1 cellular context compared by ENCODE assay signal in genomic region chr17:78986048-78986648, GRCh38.
TF ChIP-seq lines count a peak whose summit lies in the region.

No MANE protein-coding gene starts in this region.

TF ChIP-seq in WTC11, 78 proteins besides CTCF, POLR2A, EP300 and RAD21 (continued from another document):
- no peak for TF ChIP-seq USF1 (CRISPR knock-in tag; IDR thresholded peaks at IDR 0.05)
- TF ChIP-seq FOXK1 (CRISPR knock-in tag; IDR thresholded peaks at IDR 0.05), result no peak
- no peak for TF ChIP-seq NFATC4 (CRISPR knock-in tag; IDR thresholded peaks at IDR 0.05)
- TF ChIP-seq, protein P1, sequence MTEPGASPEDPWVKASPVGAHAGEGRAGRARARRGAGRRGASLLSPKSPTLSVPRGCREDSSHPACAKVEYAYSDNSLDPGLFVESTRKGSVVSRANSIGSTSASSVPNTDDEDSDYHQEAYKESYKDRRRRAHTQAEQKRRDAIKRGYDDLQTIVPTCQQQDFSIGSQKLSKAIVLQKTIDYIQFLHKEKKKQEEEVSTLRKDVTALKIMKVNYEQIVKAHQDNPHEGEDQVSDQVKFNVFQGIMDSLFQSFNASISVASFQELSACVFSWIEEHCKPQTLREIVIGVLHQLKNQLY (CRISPR knock-in tag; IDR thresholded peaks at IDR 0.05), result no peak
- no peak for TF ChIP-seq ZNF121 (CRISPR knock-in tag; IDR thresholded peaks at IDR 0.05)
- TF ChIP-seq IRF2 (CRISPR knock-in tag; IDR thresholded peaks at IDR 0.05; ENCODE audit: borderline replicate concordance, low read depth), result no peak
- no peak for TF ChIP-seq ZNF138 (CRISPR knock-in tag; conservative IDR thresholded peaks at IDR 0.05)
- no peak for TF ChIP-seq TEAD1 (CRISPR knock-in tag; IDR thresholded peaks at IDR 0.05)
- no peak for TF ChIP-seq TCF7 (CRISPR knock-in tag; IDR thresholded peaks at IDR 0.05; ENCODE audit: low read depth)
- TF ChIP-seq ATF3 (CRISPR knock-in tag; conservative IDR thresholded peaks at IDR 0.05), result no peak
- TF ChIP-seq ZNF219 (CRISPR knock-in tag; IDR thresholded peaks at IDR 0.05; ENCODE audit: borderline replicate concordance), result no peak
